ENCODE assay signal across 1 cellular context in the genomic region with DNA sequence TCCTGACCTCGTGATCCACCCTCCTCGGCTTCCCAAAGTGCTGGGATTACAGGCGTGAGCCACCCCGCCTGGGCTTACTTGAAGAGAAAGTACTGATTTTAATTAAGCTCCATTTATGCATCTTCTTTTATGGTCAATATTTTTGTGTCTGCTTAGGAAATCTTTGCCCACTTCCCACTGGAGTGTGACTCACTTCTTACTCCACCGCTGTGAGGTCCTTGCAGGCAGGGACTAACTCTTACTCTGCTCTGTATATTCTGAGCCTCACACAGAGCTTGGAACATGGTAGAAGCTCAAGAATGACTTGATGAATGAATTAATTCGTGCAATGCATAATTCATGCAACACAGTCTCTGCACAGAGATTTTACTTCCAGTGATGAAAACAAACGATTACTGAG.
TF ChIP-seq lines count a peak whose summit lies in the region.

No MANE protein-coding gene starts in this region.

TF ChIP-seq in K562, 482 proteins besides CTCF, POLR2A, EP300 and RAD21 (continued from another document):
- TF ChIP-seq, protein P1, sequence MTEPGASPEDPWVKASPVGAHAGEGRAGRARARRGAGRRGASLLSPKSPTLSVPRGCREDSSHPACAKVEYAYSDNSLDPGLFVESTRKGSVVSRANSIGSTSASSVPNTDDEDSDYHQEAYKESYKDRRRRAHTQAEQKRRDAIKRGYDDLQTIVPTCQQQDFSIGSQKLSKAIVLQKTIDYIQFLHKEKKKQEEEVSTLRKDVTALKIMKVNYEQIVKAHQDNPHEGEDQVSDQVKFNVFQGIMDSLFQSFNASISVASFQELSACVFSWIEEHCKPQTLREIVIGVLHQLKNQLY (CRISPR knock-in tag; conservative IDR thresholded peaks at IDR 0.05) = no peak
- no peak for TF ChIP-seq ZBTB33 (CRISPR knock-in tag; IDR thresholded peaks at IDR 0.05)
